Comparison of ENCODE assay signal across 8 cellular contexts in genomic region chr14:65100905-65101541, GRCh38. TPM values are rescaled to one million over a fixed set of nuclear protein-coding genes. Genes with fewer than 3 reads are reported as not detected.
DNase-seq lines count a peak whose midpoint lies in the region; ATAC-seq, FAIRE-seq and TF ChIP-seq lines count a peak whose summit lies in the region.

No MANE protein-coding gene starts in this region.

- H3K36me3 Mint-ChIP-seq in activated CD8-positive, alpha-beta T cell treated with anti-CD3 and anti-CD28 coated beads for 36 hours (ENCODE audit: low read depth) = peaks cover 39% of the 10 kb centered on the region
- H3K36me3 Mint-ChIP-seq in stimulated activated naive B cell treated with anti-CD40 and anti-IgM and Interleukin-4, amounts not matched to agents 10 μg/mL and 1 μg/mL and 100 μg/mL, for 72 hours = peaks cover 2 to 18% of the 10 kb centered on the region in 2 donors

- H3K4me1 Mint-ChIP-seq in activated CD8-positive, alpha-beta T cell treated with anti-CD3 and anti-CD28 coated beads for 36 hours (ENCODE audit: low read depth) = peaks cover 49% of the 10 kb centered on the region
- H3K4me1 Mint-ChIP-seq in stimulated activated naive B cell treated with anti-CD40 and anti-IgM and Interleukin-4, amounts not matched to agents 10 μg/mL and 1 μg/mL and 100 μg/mL, for 72 hours = peaks cover 25 to 42% of the 10 kb centered on the region in 2 donors

- peak overlapping the region; percentile 85 for H3K27ac Mint-ChIP-seq in activated CD8-positive, alpha-beta T cell treated with anti-CD3 and anti-CD28 coated beads for 36 hours
- peak overlapping the region; percentile 92 for H3K27ac Mint-ChIP-seq in stimulated activated naive B cell treated with anti-CD40 and anti-IgM and Interleukin-4, amounts not matched to agents 10 μg/mL and 1 μg/mL and 100 μg/mL, for 72 hours

- H3K9me3 Mint-ChIP-seq in activated CD8-positive, alpha-beta T cell treated with anti-CD3 and anti-CD28 coated beads for 36 hours = no peaks in the 10 kb centered on the region
- H3K9me3 Mint-ChIP-seq in stimulated activated naive B cell treated with anti-CD40 and anti-IgM and Interleukin-4, amounts not matched to agents 10 μg/mL and 1 μg/mL and 100 μg/mL, for 72 hours = no peaks in the 10 kb centered on the region

- DNase-seq in HTR-8/SVneo (ENCODE audit: insufficient read length, low spot score) (no peak), NCI-H446 (lab: John Stamatoyannopoulos, UW) (no peak), NCI-H526 treated with DMSO at 0.1 percent for 48 hours (lab: John Stamatoyannopoulos, UW) (no peak)
- peak; percentile 43 for DNase-seq in activated CD8-positive, alpha-beta T cell treated with anti-CD3 and anti-CD28 coated beads for 36 hours
- no peak for DNase-seq in stimulated activated naive B cell treated with anti-CD40 and anti-IgM and Interleukin-4, amounts not matched to agents 10 μg/mL and 1 μg/mL and 100 μg/mL, for 72 hours
- DNase-seq in effector CD8-positive, alpha-beta T cell (lab: John Stamatoyannopoulos, UW) = no peak

- POLR2A ChIA-PET in activated CD8-positive, alpha-beta T cell treated with anti-CD3 and anti-CD28 coated beads for 36 hours (lab: Charles Lee) = interaction anchor here (0.6 to 1.4 kb wide), 2 partner anchors 70 to 311 kb away, joined by 3 read pairs; no protein-coding TSS in a partner anchor

- H3K4me3 ChIP-seq in iPS-11a (ENCODE audit: low read depth, low read length) = peak overlapping the region; percentile 78

- H3K27me3 Mint-ChIP-seq in activated CD8-positive, alpha-beta T cell treated with anti-CD3 and anti-CD28 coated beads for 36 hours = no peaks in the 10 kb centered on the region
- no peaks in the 10 kb centered on the region for H3K27me3 Mint-ChIP-seq in stimulated activated naive B cell treated with anti-CD40 and anti-IgM and Interleukin-4, amounts not matched to agents 10 μg/mL and 1 μg/mL and 100 μg/mL, for 72 hours

- intact Hi-C loops in activated CD8-positive, alpha-beta T cell treated with anti-CD3 and anti-CD28 coated beads for 36 hours (cut with micrococcal nuclease) = loop anchor here (5.0 kb wide), 1 partner anchor 114 kb away; the partner anchor contains the start of gene FNTB

- ATAC-seq in activated CD8-positive, alpha-beta T cell treated with anti-CD3 and anti-CD28 coated beads for 36 hours = no peak
- ATAC-seq in stimulated activated naive B cell treated with anti-CD40 and anti-IgM and Interleukin-4, amounts not matched to agents 10 μg/mL and 1 μg/mL and 100 μg/mL, for 72 hours (replicated peaks) = no peak
- ATAC-seq in HG02642 (IDR thresholded peaks at IDR 0.05; ENCODE audit: poor library complexity, unreplicated experiment) = no peak

- no peak for TF ChIP-seq CTCF in activated CD8-positive, alpha-beta T cell treated with anti-CD3 and anti-CD28 coated beads for 36 hours (IDR thresholded peaks at IDR 0.05)

- H3K4me3 Mint-ChIP-seq in activated CD8-positive, alpha-beta T cell treated with anti-CD3 and anti-CD28 coated beads for 36 hours = peak overlapping the region; percentile 90
- peak overlapping the region; percentile 85 to 90 for H3K4me3 Mint-ChIP-seq in stimulated activated naive B cell treated with anti-CD40 and anti-IgM and Interleukin-4, amounts not matched to agents 10 μg/mL and 1 μg/mL and 100 μg/mL, for 72 hours

- CTCF ChIA-PET in activated CD8-positive, alpha-beta T cell treated with anti-CD3 and anti-CD28 coated beads for 36 hours (lab: Charles Lee) = no interaction called here

- peak; percentile 49 for FAIRE-seq in HTR-8/SVneo (lab: Jason Lieb, UNC)

RNA-seq across cellular contexts. Expression of gene MAX, which starts 1.3 kb away (rescaled TPM):
- total RNA-seq in activated CD8-positive, alpha-beta T cell treated with anti-CD3 and anti-CD28 coated beads for 36 hours = 10 to 100 TPM; 92.6 to 92.8 TPM
